In the genomic region with DNA sequence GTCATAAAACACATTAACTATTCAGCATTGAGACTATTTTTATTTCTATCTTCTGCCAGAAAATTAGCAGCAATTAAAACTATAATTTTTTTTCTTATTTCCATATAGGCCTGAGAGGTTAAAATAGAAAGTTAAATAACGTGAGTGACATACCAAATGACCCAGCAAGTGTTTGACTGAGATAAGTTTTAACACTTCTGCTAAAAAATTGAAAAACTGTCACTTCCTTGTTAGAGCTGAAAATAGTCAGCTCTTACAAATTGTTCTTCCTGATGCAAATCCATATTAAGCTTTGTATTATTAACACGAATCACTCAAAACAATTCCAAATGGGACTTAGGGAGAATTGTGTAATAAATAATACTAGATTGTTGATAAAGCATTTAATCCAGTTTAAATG, we compare ENCODE assay signal across 16 cellular contexts. TPM values are rescaled to one million over a fixed set of nuclear protein-coding genes. Genes with fewer than 3 reads are reported as not detected.
"Had no signal": no experiment of that assay in that cellular context is flagged by ENCODE, and none has a peak within 500 bp of the region (broad histone marks: within the 10 kb centered on the region; RNA-seq: fewer than 3 reads in every experiment).

No MANE protein-coding gene starts in this region.

- H3K4me3 ChIP-seq: adrenal gland, lung, tibial artery, vagina had no signal

- H3K27ac ChIP-seq: adrenal gland, tibial artery, vagina had no signal

- H3K4me1 ChIP-seq: adrenal gland, tibial artery, vagina had no signal

- DNase-seq: activated CD4-positive, alpha-beta T cell treated with anti-CD3 and anti-CD28 coated beads, Interleukin-2, amount 10 ng/mL, durations not matched to agents 24 days and 14 days; activated naive CD4-positive, alpha-beta T cell treated with anti-CD3 and anti-CD28 coated beads for 36 hours; adrenal gland; caudate nucleus; cortex of kidney; effector memory CD8-positive, alpha-beta T cell; naive thymus-derived CD4-positive, alpha-beta T cell; right cardiac atrium; stimulated activated CD4-positive, alpha-beta T cell treated with anti-CD3 and anti-CD28 coated beads, Interleukin-1b, Interleukin-23, amount 100 ng/mL, for 48 hours; T1000; tibial artery had no signal

- H3K27me3 ChIP-seq: adrenal gland, tibial artery, vagina had no signal

- H3K4me3 Mint-ChIP-seq: activated CD4-positive, alpha-beta T cell treated with anti-CD3 and anti-CD28 coated beads, Interleukin-2, amount 10 ng/mL, durations not matched to agents 24 days and 14 days; activated naive CD4-positive, alpha-beta T cell treated with anti-CD3 and anti-CD28 coated beads for 36 hours; effector memory CD8-positive, alpha-beta T cell; naive thymus-derived CD4-positive, alpha-beta T cell; stimulated activated memory B cell treated with anti-CD40 and anti-IgM and Interleukin-4, amounts not matched to agents 10 μg/mL and 1 μg/mL and 100 μg/mL, for 72 hours; WTC11 had no signal

- H3K27ac Mint-ChIP-seq: activated CD4-positive, alpha-beta T cell treated with anti-CD3 and anti-CD28 coated beads, Interleukin-2, amount 10 ng/mL, durations not matched to agents 24 days and 14 days; activated naive CD4-positive, alpha-beta T cell treated with anti-CD3 and anti-CD28 coated beads for 36 hours; naive thymus-derived CD4-positive, alpha-beta T cell; progenitor cell of endocrine pancreas; stimulated activated memory B cell treated with anti-CD40 and anti-IgM and Interleukin-4, amounts not matched to agents 10 μg/mL and 1 μg/mL and 100 μg/mL, for 72 hours; WTC11 had no signal

- H3K9me3 ChIP-seq: adrenal gland, tibial artery, vagina had no signal

- ATAC-seq: effector memory CD8-positive, alpha-beta T cell; naive thymus-derived CD4-positive, alpha-beta T cell; right cardiac atrium; stimulated activated memory B cell treated with anti-CD40 and anti-IgM and Interleukin-4, amounts not matched to agents 10 μg/mL and 1 μg/mL and 100 μg/mL, for 72 hours; WTC11 had no signal

- H3K4me1 Mint-ChIP-seq: activated CD4-positive, alpha-beta T cell treated with anti-CD3 and anti-CD28 coated beads, Interleukin-2, amount 10 ng/mL, durations not matched to agents 24 days and 14 days; WTC11 had no signal

- H3K36me3 ChIP-seq: adrenal gland, tibial artery, vagina had no signal

- H3K9me3 Mint-ChIP-seq: activated naive CD4-positive, alpha-beta T cell treated with anti-CD3 and anti-CD28 coated beads for 36 hours; effector memory CD8-positive, alpha-beta T cell; stimulated activated memory B cell treated with anti-CD40 and anti-IgM and Interleukin-4, amounts not matched to agents 10 μg/mL and 1 μg/mL and 100 μg/mL, for 72 hours; WTC11 had no signal

- H3K27me3 Mint-ChIP-seq: progenitor cell of endocrine pancreas had no signal

- H3K36me3 Mint-ChIP-seq: stimulated activated memory B cell treated with anti-CD40 and anti-IgM and Interleukin-4, amounts not matched to agents 10 μg/mL and 1 μg/mL and 100 μg/mL, for 72 hours; WTC11 had no signal

RNA-seq across cellular contexts. Expression of a gene that starts 26.5 kb away (rescaled TPM):
- total RNA-seq: progenitor cell of endocrine pancreas had no signal
